ENCODE assay signal across 1 cellular context in the genomic region with DNA sequence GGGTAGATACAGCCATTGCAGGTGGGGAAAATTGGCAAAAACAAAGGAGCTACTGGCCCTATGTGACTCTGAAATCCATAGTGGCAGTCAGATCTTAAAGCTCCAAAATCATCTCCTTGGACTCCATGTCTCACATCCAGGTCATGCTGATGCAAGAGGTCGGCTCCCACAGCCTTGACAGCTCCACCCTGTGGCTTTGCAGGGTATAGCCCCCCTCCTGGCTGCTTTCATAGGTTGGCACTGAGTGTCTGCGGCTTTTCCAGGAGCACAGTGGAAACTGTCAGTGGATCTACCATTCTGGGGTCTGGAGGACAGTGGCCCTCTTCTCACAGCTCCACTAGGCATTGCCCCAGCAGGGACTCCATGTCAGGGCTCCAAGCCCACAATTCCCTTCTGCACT.
TF ChIP-seq lines count a peak whose summit lies in the region.

No MANE protein-coding gene starts in this region.

TF ChIP-seq in IMR-90, 13 proteins besides CTCF, POLR2A, EP300 and RAD21:
- no peak for TF ChIP-seq RCOR1 (IDR thresholded peaks at IDR 0.05; ENCODE audit: insufficient replicate concordance, low read length)
- TF ChIP-seq CHD1 (IDR thresholded peaks at IDR 0.05; ENCODE audit: low read depth, low read length), result no peak
- TF ChIP-seq NFE2L2 (IDR thresholded peaks at IDR 0.05; ENCODE audit: low read depth, low read length), result no peak
- TF ChIP-seq SMC3 (IDR thresholded peaks at IDR 0.05; ENCODE audit: low read depth, low read length), result no peak
- no peak for TF ChIP-seq MAZ (IDR thresholded peaks at IDR 0.05; ENCODE audit: borderline replicate concordance, low read depth, low read length)
- TF ChIP-seq MAFK (IDR thresholded peaks at IDR 0.05; ENCODE audit: low read depth, low read length), result no peak
- TF ChIP-seq RFX5 (IDR thresholded peaks at IDR 0.05; ENCODE audit: low read depth, low read length), result no peak
- TF ChIP-seq CEBPB (IDR thresholded peaks at IDR 0.05; ENCODE audit: low read depth, low read length), result no peak
- TF ChIP-seq, protein P1, sequence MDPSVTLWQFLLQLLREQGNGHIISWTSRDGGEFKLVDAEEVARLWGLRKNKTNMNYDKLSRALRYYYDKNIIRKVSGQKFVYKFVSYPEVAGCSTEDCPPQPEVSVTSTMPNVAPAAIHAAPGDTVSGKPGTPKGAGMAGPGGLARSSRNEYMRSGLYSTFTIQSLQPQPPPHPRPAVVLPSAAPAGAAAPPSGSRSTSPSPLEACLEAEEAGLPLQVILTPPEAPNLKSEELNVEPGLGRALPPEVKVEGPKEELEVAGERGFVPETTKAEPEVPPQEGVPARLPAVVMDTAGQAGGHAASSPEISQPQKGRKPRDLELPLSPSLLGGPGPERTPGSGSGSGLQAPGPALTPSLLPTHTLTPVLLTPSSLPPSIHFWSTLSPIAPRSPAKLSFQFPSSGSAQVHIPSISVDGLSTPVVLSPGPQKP (IDR thresholded peaks at IDR 0.05; ENCODE audit: borderline replicate concordance, low read depth, low read length), result no peak
- no peak for TF ChIP-seq MXI1 (IDR thresholded peaks at IDR 0.05; ENCODE audit: borderline replicate concordance, low read depth, low read length)
- TF ChIP-seq BHLHE40 (IDR thresholded peaks at IDR 0.05; ENCODE audit: low read depth, low read length), result no peak
- TF ChIP-seq FOS (IDR thresholded peaks at IDR 0.05; ENCODE audit: low read depth, low read length), result no peak
- TF ChIP-seq, protein P2, sequence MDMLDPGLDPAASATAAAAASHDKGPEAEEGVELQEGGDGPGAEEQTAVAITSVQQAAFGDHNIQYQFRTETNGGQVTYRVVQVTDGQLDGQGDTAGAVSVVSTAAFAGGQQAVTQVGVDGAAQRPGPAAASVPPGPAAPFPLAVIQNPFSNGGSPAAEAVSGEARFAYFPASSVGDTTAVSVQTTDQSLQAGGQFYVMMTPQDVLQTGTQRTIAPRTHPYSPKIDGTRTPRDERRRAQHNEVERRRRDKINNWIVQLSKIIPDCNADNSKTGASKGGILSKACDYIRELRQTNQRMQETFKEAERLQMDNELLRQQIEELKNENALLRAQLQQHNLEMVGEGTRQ (IDR thresholded peaks at IDR 0.05; ENCODE audit: low read depth, low read length), result no peak
